In the genomic region with DNA sequence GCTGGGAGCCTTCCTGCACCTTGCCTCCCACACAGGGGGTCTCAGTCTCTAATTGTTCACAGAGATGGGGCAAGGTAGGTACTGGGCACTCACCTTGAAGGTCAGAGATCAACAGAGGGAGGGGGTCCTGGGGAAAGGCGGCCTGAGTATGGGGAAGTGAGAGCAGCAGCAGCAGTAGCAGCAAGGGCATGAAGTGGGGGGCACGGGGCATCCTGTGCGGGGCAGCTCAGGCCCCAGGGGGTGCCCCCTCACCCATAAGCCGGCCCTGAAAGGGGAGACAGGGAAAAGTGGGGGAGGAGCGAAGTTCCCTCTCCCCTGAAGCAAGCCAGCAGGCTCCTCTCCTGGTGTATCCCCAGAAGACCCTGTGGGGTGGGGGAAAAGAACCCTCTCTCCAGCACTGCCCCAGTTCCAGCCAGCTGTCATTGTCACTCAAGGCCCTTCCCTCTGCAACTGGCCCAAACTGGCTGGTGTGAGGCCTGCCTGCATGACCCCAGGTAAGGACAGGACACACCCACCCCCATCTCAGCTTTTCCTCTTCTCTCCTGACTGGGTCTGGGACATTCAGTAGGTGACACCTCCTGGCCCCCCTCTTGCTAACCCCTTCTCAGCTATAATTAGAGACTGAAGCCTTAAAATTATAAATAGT, we compare ENCODE assay signal across 26 cellular contexts. TPM values are rescaled to one million over a fixed set of nuclear protein-coding genes. Genes with fewer than 3 reads are reported as not detected.
A peak's percentile ranks its signal among the peaks of the same experiment; 100 is the strongest.
DNase-seq lines count a peak whose midpoint lies in the region; ATAC-seq, FAIRE-seq and TF ChIP-seq lines count a peak whose summit lies in the region.
"Had no signal": no experiment of that assay in that cellular context is flagged by ENCODE, and none has a peak within 500 bp of the region (broad histone marks: within the 10 kb centered on the region; RNA-seq: fewer than 3 reads in every experiment).

No MANE protein-coding gene starts in this region.

- H3K79me1 ChIP-seq in neuronal stem cell (ENCODE audit: low read depth, low read length) = peaks cover 1% of the 10 kb centered on the region

- H3K18ac ChIP-seq in neuronal stem cell (ENCODE audit: low read length) = no peak overlapping the region

- intact Hi-C loops in heart left ventricle (cut with DNase I) = loop anchor here in 1 of 10 donors (5.0 to 10.0 kb wide), 2 partner anchors 35 to 118 kb away; no protein-coding TSS in a partner anchor

- H3K36me3 ChIP-seq in NT2/D1 (ENCODE audit: insufficient read depth, insufficient read length, low read length) = peaks cover 32% of the 10 kb centered on the region
- peaks cover 0 to 45% (median 31%) of the 10 kb centered on the region in 9 donors for H3K36me3 ChIP-seq in heart left ventricle
- peaks cover 15 to 41% of the 10 kb centered on the region in 2 donors for H3K36me3 ChIP-seq in neuronal stem cell (replicated peaks in 1 of 2; ENCODE audit: control insufficient read depth in 2 of 2, insufficient read depth in 2 of 2, low read length in 2 of 2)
- H3K36me3 ChIP-seq in brain microvascular endothelial cell (replicated peaks) = no peaks in the 10 kb centered on the region

- DNase-seq in GM12891 (ENCODE audit: insufficient read length, low spot score) = no peak
- no peak for DNase-seq in NT2/D1 (ENCODE audit: low read depth, low spot score)
- DNase-seq in heart left ventricle = peak in 4 of 5 donors; percentile 57 to 78 (median 69)
- no peak for DNase-seq in neuronal stem cell (ENCODE audit: low spot score)
- no peak for DNase-seq in medulla oblongata (ENCODE audit: extremely low spot score)
- DNase-seq in brain microvascular endothelial cell = no peak
- DNase-seq: activated CD4-positive, alpha-beta T cell treated with anti-CD3 and anti-CD28 coated beads, Interleukin-2, amount 50 U/mL, for 48 hours; activated naive CD4-positive, alpha-beta T cell treated with Interleukin-2 at 50 U/mL for 16 hours; CD4-positive, alpha-beta T cell; erythroblast; foreskin melanocyte; HCEC 1CT; kidney; mammary epithelial cell; naive thymus-derived CD8-positive, alpha-beta T cell; NCI-H1048; NCI-H2081 treated with DMSO at 0.1 percent for 48 hours; NCI-H526; SHP77 treated with DMSO at 0.1 percent for 48 hours; small intestine; stimulated activated naive CD8-positive, alpha-beta T cell treated with anti-CD3 and anti-CD28 coated beads, Interleukin-15, Interleukin-2, amounts not matched to agents 100 U/mL and 50 U/mL, for 24 hours; T-helper 17 cell; tibial artery had no signal

- peaks cover 35% of the 10 kb centered on the region for H3K4me1 ChIP-seq in NT2/D1 (ENCODE audit: insufficient read depth, insufficient read length)
- peaks cover 13 to 56% (median 38%) of the 10 kb centered on the region in 12 donors for H3K4me1 ChIP-seq in heart left ventricle
- peaks cover 29 to 30% of the 10 kb centered on the region in 2 donors for H3K4me1 ChIP-seq in neuronal stem cell (ENCODE audit: control insufficient read depth in 2 of 2, insufficient read depth in 1 of 2, low read depth in 1 of 2, low read length in 2 of 2)

- no peak overlapping the region for H3K14ac ChIP-seq in neuronal stem cell (ENCODE audit: low read length)

- no peak overlapping the region for H2AK5ac ChIP-seq in neuronal stem cell (ENCODE audit: low read depth, low read length)

- ATAC-seq in heart left ventricle = peak; percentile 27 to 61 (median 48)
- no peak for ATAC-seq in GM19463 (IDR thresholded peaks at IDR 0.05; ENCODE audit: unreplicated experiment)
- ATAC-seq: naive thymus-derived CD8-positive, alpha-beta T cell; stimulated activated naive CD8-positive, alpha-beta T cell treated with anti-CD3 and anti-CD28 coated beads, Interleukin-15, Interleukin-2, amounts not matched to agents 100 U/mL and 50 U/mL, for 24 hours; T-helper 17 cell had no signal

- no peaks in the 10 kb centered on the region for H3K9me3 ChIP-seq in NT2/D1 (ENCODE audit: insufficient read depth, low read length)
- H3K9me3 ChIP-seq in heart left ventricle = no peaks in the 10 kb centered on the region
- no peaks in the 10 kb centered on the region for H3K9me3 ChIP-seq in neuronal stem cell (replicated peaks in 1 of 2; ENCODE audit: control insufficient read depth in 2 of 2, insufficient read depth in 1 of 2, low read depth in 1 of 2, low read length in 2 of 2)
- H3K9me3 ChIP-seq: tibial artery had no signal

- H3K27me3 ChIP-seq in NT2/D1 (ENCODE audit: insufficient read depth, insufficient read length) (peaks cover 10% of the 10 kb centered on the region), heart left ventricle (peaks cover 0 to 5% (median 0%) of the 10 kb centered on the region in 9 donors), neuronal stem cell (ENCODE audit: control insufficient read depth in 3 of 3, insufficient read depth in 3 of 3, low read depth in 1 of 3, low read length in 3 of 3) (peaks cover 0 to 4% (median 0%) of the 10 kb centered on the region in 3 experiments), brain microvascular endothelial cell (replicated peaks) (no peaks in the 10 kb centered on the region)
- H3K27me3 ChIP-seq: tibial artery had no signal

- H3K27ac ChIP-seq in heart left ventricle (peak overlapping the region; percentile 79 to 92 (median 87)), neuronal stem cell (replicated peaks; ENCODE audit: low read length) (no peak overlapping the region), brain microvascular endothelial cell (no peak overlapping the region)
- H3K27ac ChIP-seq: tibial artery had no signal

- WGBS in heart left ventricle, 4 donors = 52 to 66% (median 58%) methylated on average over 4 to 5 of the region's 5 CpGs
- WGBS in neuronal stem cell (ENCODE audit: extremely low coverage in 2 of 2, insufficient read length in 2 of 2, insufficient replicate concordance in 1 of 2), 2 donors = no CpG with 5 or more reads among the region's 5 CpGs

- in situ Hi-C loops in brain microvascular endothelial cell (cut with HindIII; ENCODE audit: low pct_ligation_motif_present, low sequenced_read_pairs) = no loop called here

- TF ChIP-seq CTCF in heart left ventricle (IDR thresholded peaks at IDR 0.05) = no peak
- TF ChIP-seq CTCF in brain microvascular endothelial cell (IDR thresholded peaks at IDR 0.05; ENCODE audit: low read depth, low read length, missing control alignments) = no peak

- H4K91ac ChIP-seq in neuronal stem cell (ENCODE audit: low read depth, low read length, poor library complexity) = no peak overlapping the region

- H3K23ac ChIP-seq in neuronal stem cell (ENCODE audit: low read depth, low read length, poor library complexity) = no peak overlapping the region

- H2BK5ac ChIP-seq in neuronal stem cell (ENCODE audit: low read length) = no peak overlapping the region

- no peak overlapping the region for H2BK15ac ChIP-seq in neuronal stem cell (ENCODE audit: low read length)

- no peak overlapping the region for H2BK12ac ChIP-seq in neuronal stem cell (ENCODE audit: low read length)

- no peak overlapping the region for H2AFZ ChIP-seq in neuronal stem cell (ENCODE audit: low read length)

- TF ChIP-seq POLR2A in GM12891 (IDR thresholded peaks at IDR 0.05; ENCODE audit: low read depth, low read length) (no peak), heart left ventricle (IDR thresholded peaks at IDR 0.05) (no peak)

- H3K4ac ChIP-seq in neuronal stem cell (ENCODE audit: low read length) = no peak overlapping the region

- FAIRE-seq in GM12891 (lab: Jason Lieb, UNC) = no peak
- FAIRE-seq: kidney, small intestine had no signal

- H3K4me2 ChIP-seq in neuronal stem cell (ENCODE audit: insufficient read depth, low read length, poor library complexity, severe bottlenecking) = no peak overlapping the region

- H2BK120ac ChIP-seq in neuronal stem cell (ENCODE audit: low read depth, low read length) = no peak overlapping the region

- H3K4me3 ChIP-seq in NT2/D1 (ENCODE audit: insufficient read length, low read depth) (no peak overlapping the region), heart left ventricle (peak overlapping the region in 1 of 12 donors; percentile 12), neuronal stem cell (ENCODE audit: low read length in 2 of 2) (no peak overlapping the region), brain microvascular endothelial cell (ENCODE audit: low read depth, low read length) (no peak overlapping the region)
- H3K4me3 ChIP-seq: tibial artery had no signal

- H4K8ac ChIP-seq in neuronal stem cell (ENCODE audit: low read depth, low read length) = no peak overlapping the region

- peak overlapping the region; percentile 12 for H3K9ac ChIP-seq in NT2/D1 (ENCODE audit: insufficient read length, low read depth)
- H3K9ac ChIP-seq in neuronal stem cell (ENCODE audit: low read depth, low read length, poor library complexity) = peak overlapping the region; percentile 73

TF ChIP-seq in GM12891, 5 proteins besides CTCF, POLR2A, EP300 and RAD21:
- TF ChIP-seq POLR2AphosphoS5 (IDR thresholded peaks at IDR 0.05; ENCODE audit: low read depth, low read length) (no peak), PAX5 (IDR thresholded peaks at IDR 0.05; ENCODE audit: insufficient read depth, low read length, severe bottlenecking) (no peak), POU2F2 (IDR thresholded peaks at IDR 0.05; ENCODE audit: low read depth, low read length) (no peak), TAF1 (IDR thresholded peaks at IDR 0.05; ENCODE audit: low read depth, low read length) (no peak), SPI1 (IDR thresholded peaks at IDR 0.05; ENCODE audit: low read depth, low read length) (peak; percentile 38; the same call in 1 of the 2 replicates)

RNA-seq across cellular contexts. Expression of a gene that starts 3.9 kb away (rescaled TPM):
- 0.31 TPM for polyA plus RNA-seq in GM12891 (2012; ENCODE audit: low read depth, missing spikeins)
- 10 to 100 TPM; 36.4 to 97.1 (median 50.8) TPM for total RNA-seq in heart left ventricle
- 10 to 100 TPM; 16.4 to 85.0 TPM for polyA plus RNA-seq in heart left ventricle
- polyA plus RNA-seq in neuronal stem cell (2013, experiment 1 of 2) = 15.6 TPM
- 17.4 TPM for polyA plus RNA-seq in neuronal stem cell (2013, experiment 2 of 2)

RNA-seq across cellular contexts. Expression of a gene that starts 13.9 kb away (rescaled TPM):
- polyA plus RNA-seq in GM12891 (2012; ENCODE audit: low read depth, missing spikeins) = 12.5 TPM
- total RNA-seq in heart left ventricle = 1 to 10 TPM in 6 of 9 donors, under 1 TPM in 3; 0.49 to 7.9 (median 1.3) TPM
- 1 to 10 TPM; 1.6 to 2.0 TPM for polyA plus RNA-seq in heart left ventricle
- polyA plus RNA-seq in neuronal stem cell (2013, experiment 1 of 2) = not detected
- not detected for polyA plus RNA-seq in neuronal stem cell (2013, experiment 2 of 2)
- total RNA-seq: HT1080, mammary epithelial cell, progenitor cell of endocrine pancreas had no signal
- polyA plus RNA-seq: mammary epithelial cell had no signal

RNA-seq across cellular contexts. Expression of a gene that starts 23.2 kb away (rescaled TPM):
- 2.1 TPM for polyA plus RNA-seq in GM12891 (2012; ENCODE audit: low read depth, missing spikeins)
- total RNA-seq in heart left ventricle = 10 to 100 TPM; 10.1 to 26.8 (median 13.0) TPM
- 10 to 100 TPM in 1 of 2 donors, 1 to 10 TPM in 1; 6.8 to 14.7 TPM for polyA plus RNA-seq in heart left ventricle
- polyA plus RNA-seq in neuronal stem cell (2013, experiment 1 of 2) = 7.6 TPM
- polyA plus RNA-seq in neuronal stem cell (2013, experiment 2 of 2) = 6.8 TPM

RNA-seq across cellular contexts. Expression of a gene that starts 23.4 kb away (rescaled TPM):
- 57.4 TPM for polyA plus RNA-seq in GM12891 (2012; ENCODE audit: low read depth, missing spikeins)
- total RNA-seq in heart left ventricle = 10 to 100 TPM; 11.5 to 28.4 (median 17.5) TPM
- polyA plus RNA-seq in heart left ventricle = 10 to 100 TPM; 33.0 to 44.4 TPM
- 38.6 TPM for polyA plus RNA-seq in neuronal stem cell (2013, experiment 1 of 2)
- 37.5 TPM for polyA plus RNA-seq in neuronal stem cell (2013, experiment 2 of 2)

RNA-seq across cellular contexts. Expression of a gene that starts 33.2 kb away (rescaled TPM):
- 0.98 TPM for polyA plus RNA-seq in GM12891 (2012; ENCODE audit: low read depth, missing spikeins)
- total RNA-seq in heart left ventricle = under 1 TPM in 3 of 9 donors, not detected in 6; 0.37 to 0.61 (median 0.50) TPM
- polyA plus RNA-seq in heart left ventricle = not detected
- polyA plus RNA-seq in neuronal stem cell (2013, experiment 1 of 2) = 0.24 TPM
- 0.33 TPM for polyA plus RNA-seq in neuronal stem cell (2013, experiment 2 of 2)
- total RNA-seq: mammary epithelial cell had no signal

Comparison
In these comparisons a context has a peak if more than half of its experiments do, and no peak if none do; other contexts are left out.
1. DNase-seq: peak in heart left ventricle (4 of 5); none in GM12891 (single experiment), NT2/D1 (single experiment), neuronal stem cell (single experiment), medulla oblongata (single experiment) and brain microvascular endothelial cell (single experiment).
2. H3K27ac ChIP-seq: peak in heart left ventricle (12 of 12); none in neuronal stem cell (single experiment) and brain microvascular endothelial cell (single experiment).